In genomic region chr14:30355431-30355913, GRCh38 we compare ENCODE assay signal across 11 cellular contexts.
DNase-seq lines count a peak whose midpoint lies in the region; ATAC-seq and TF ChIP-seq lines count a peak whose summit lies in the region.
"Had no signal": no experiment of that assay in that cellular context is flagged by ENCODE, and none has a peak within 500 bp of the region (broad histone marks: within the 10 kb centered on the region; RNA-seq: fewer than 3 reads in every experiment).

No MANE protein-coding gene starts in this region.

- H3K4me3 Mint-ChIP-seq in stimulated activated memory B cell treated with anti-CD40 and anti-IgM and Interleukin-4, amounts not matched to agents 10 μg/mL and 1 μg/mL and 100 μg/mL, for 72 hours, result peak overlapping the region; percentile 2
- H3K4me3 Mint-ChIP-seq in CD14-positive monocyte, result no peak overlapping the region

- DNase-seq in activated T-cell treated with anti-CD3 and anti-CD28 coated beads for 48 hours (ENCODE audit: low read depth), result peak; percentile 5
- no peak for DNase-seq in activated T-cell treated with anti-CD3 and anti-CD28 coated beads for 4 hours
- peak; percentile 31 for DNase-seq in NCI-H82 treated with DMSO at 0.1 percent for 48 hours (lab: John Stamatoyannopoulos, UW; ENCODE audit: unreplicated experiment)
- DNase-seq in CD14-positive monocyte (ENCODE audit: low spot score), result no peak
- no peak for DNase-seq in cerebellum (ENCODE audit: low spot score)
- DNase-seq in posterior vena cava (ENCODE audit: low spot score), result no peak
- DNase-seq: effector memory CD4-positive, alpha-beta T cell; NCI-H510A had no signal

- no peak overlapping the region for H3K27ac Mint-ChIP-seq in stimulated activated memory B cell treated with anti-CD40 and anti-IgM and Interleukin-4, amounts not matched to agents 10 μg/mL and 1 μg/mL and 100 μg/mL, for 72 hours
- H3K27ac Mint-ChIP-seq in CD14-positive monocyte, result no peak overlapping the region

- H3K9me3 Mint-ChIP-seq in stimulated activated memory B cell treated with anti-CD40 and anti-IgM and Interleukin-4, amounts not matched to agents 10 μg/mL and 1 μg/mL and 100 μg/mL, for 72 hours, result peaks cover 4% of the 10 kb centered on the region
- peaks cover 0 to 9% (median 3%) of the 10 kb centered on the region in 7 donors for H3K9me3 Mint-ChIP-seq in CD14-positive monocyte

- peaks cover 14% of the 10 kb centered on the region for H3K27me3 Mint-ChIP-seq in stimulated activated memory B cell treated with anti-CD40 and anti-IgM and Interleukin-4, amounts not matched to agents 10 μg/mL and 1 μg/mL and 100 μg/mL, for 72 hours
- H3K27me3 Mint-ChIP-seq in CD14-positive monocyte (ENCODE audit: low read depth in 3 of 3), result peaks cover 0 to 2% (median under 1%) of the 10 kb centered on the region in 3 donors

- no peaks in the 10 kb centered on the region for H3K36me3 Mint-ChIP-seq in stimulated activated memory B cell treated with anti-CD40 and anti-IgM and Interleukin-4, amounts not matched to agents 10 μg/mL and 1 μg/mL and 100 μg/mL, for 72 hours
- no peaks in the 10 kb centered on the region for H3K36me3 Mint-ChIP-seq in CD14-positive monocyte

- peak; percentile 77 for ATAC-seq in HG02759 (IDR thresholded peaks at IDR 0.05; ENCODE audit: unreplicated experiment)
- ATAC-seq in stimulated activated memory B cell treated with anti-CD40 and anti-IgM and Interleukin-4, amounts not matched to agents 10 μg/mL and 1 μg/mL and 100 μg/mL, for 72 hours, result peak; percentile 78
- ATAC-seq: HCT116 had no signal

- TF ChIP-seq CTCF in CD14-positive monocyte (IDR thresholded peaks at IDR 0.05), result no peak

- intact Hi-C loops in CD14-positive monocyte (cut with micrococcal nuclease), result no loop called here
- intact Hi-C loops in posterior vena cava (cut with DNase I), result no loop called here

- peaks cover 14% of the 10 kb centered on the region for H3K4me1 Mint-ChIP-seq in stimulated activated memory B cell treated with anti-CD40 and anti-IgM and Interleukin-4, amounts not matched to agents 10 μg/mL and 1 μg/mL and 100 μg/mL, for 72 hours
- no peaks in the 10 kb centered on the region for H3K4me1 Mint-ChIP-seq in CD14-positive monocyte

Comparison
In these comparisons a context has a peak if more than half of its experiments do, and no peak if none do; other contexts are left out.
1. DNase-seq: peak in activated T-cell treated with anti-CD3 and anti-CD28 coated beads for 48 hours (single experiment) and NCI-H82 treated with DMSO at 0.1 percent for 48 hours (single experiment); none in activated T-cell treated with anti-CD3 and anti-CD28 coated beads for 4 hours (single experiment), CD14-positive monocyte (single experiment), cerebellum (single experiment) and posterior vena cava (single experiment).